ENCODE assay signal across 19 cellular contexts in genomic region chr7:153022796-153023592, GRCh38.
DNase-seq lines count a peak whose midpoint lies in the region; ATAC-seq and TF ChIP-seq lines count a peak whose summit lies in the region.
"Had no signal": no experiment of that assay in that cellular context is flagged by ENCODE, and none has a peak within 500 bp of the region (broad histone marks: within the 10 kb centered on the region; RNA-seq: fewer than 3 reads in every experiment).

No MANE protein-coding gene starts in this region.

- peaks cover 5% of the 10 kb centered on the region; the same call in 1 of the 2 replicates for H3K9me2 ChIP-seq in GM23338 (ENCODE audit: insufficient read depth)
- H3K9me2 ChIP-seq: SK-N-SH had no signal

- H3K9me3 ChIP-seq in neural progenitor cell (ENCODE audit: low read depth): no peaks in the 10 kb centered on the region
- H3K9me3 ChIP-seq: SK-N-SH had no signal

- H3K27ac Mint-ChIP-seq in GM23338: no peak overlapping the region; the same call in 1 of the 2 replicates
- no peak overlapping the region for H3K27ac Mint-ChIP-seq in neural progenitor cell
- no peak overlapping the region for H3K27ac Mint-ChIP-seq in activated CD8-positive, alpha-beta T cell treated with anti-CD3 and anti-CD28 coated beads, Interleukin-2, amount 10 ng/mL, durations not matched to agents 7 days and 5 days

- H3K27ac ChIP-seq in GM23338 (ENCODE audit: low read depth) (no peak overlapping the region), neural progenitor cell (no peak overlapping the region)
- H3K27ac ChIP-seq: C4-2B had no signal

- H3K27me3 ChIP-seq in GM23338 (ENCODE audit: insufficient read depth) (no peaks in the 10 kb centered on the region), neural progenitor cell (no peaks in the 10 kb centered on the region)

- H3K4me1 Mint-ChIP-seq in GM23338: peaks cover 14% of the 10 kb centered on the region
- H3K4me1 Mint-ChIP-seq in neural progenitor cell: peaks cover 14% of the 10 kb centered on the region
- no peaks in the 10 kb centered on the region for H3K4me1 Mint-ChIP-seq in activated CD8-positive, alpha-beta T cell treated with anti-CD3 and anti-CD28 coated beads, Interleukin-2, amount 10 ng/mL, durations not matched to agents 7 days and 5 days (ENCODE audit: low read depth)

- H3K9ac ChIP-seq in neural progenitor cell: no peak overlapping the region
- H3K9ac ChIP-seq: SK-N-SH had no signal

- H2AFZ ChIP-seq in GM23338 (peak overlapping the region; percentile 85; the same call in 1 of the 2 replicates), neural progenitor cell (replicated peaks) (peak overlapping the region; percentile 76)

- H4K20me1 ChIP-seq in GM23338 (replicated peaks; ENCODE audit: insufficient read depth): no peaks in the 10 kb centered on the region
- H4K20me1 ChIP-seq in neural progenitor cell (ENCODE audit: low read depth): no peaks in the 10 kb centered on the region

- peaks cover 6% of the 10 kb centered on the region for H3K27me3 Mint-ChIP-seq in GM23338 (ENCODE audit: insufficient read depth, low read depth, poor library complexity)
- peaks cover 4% of the 10 kb centered on the region for H3K27me3 Mint-ChIP-seq in neural progenitor cell (ENCODE audit: insufficient read depth, low read depth)
- no peaks in the 10 kb centered on the region for H3K27me3 Mint-ChIP-seq in activated CD8-positive, alpha-beta T cell treated with anti-CD3 and anti-CD28 coated beads, Interleukin-2, amount 10 ng/mL, durations not matched to agents 7 days and 5 days (ENCODE audit: low read depth)

- H3K4me3 ChIP-seq in GM23338: no peak overlapping the region
- H3K4me3 ChIP-seq in neural progenitor cell: no peak overlapping the region
- H3K4me3 ChIP-seq: K562 had no signal

- H3K36me3 Mint-ChIP-seq in GM23338 (ENCODE audit: low read depth) (no peaks in the 10 kb centered on the region), neural progenitor cell (no peaks in the 10 kb centered on the region)
- no peaks in the 10 kb centered on the region for H3K36me3 Mint-ChIP-seq in activated CD8-positive, alpha-beta T cell treated with anti-CD3 and anti-CD28 coated beads, Interleukin-2, amount 10 ng/mL, durations not matched to agents 7 days and 5 days (ENCODE audit: low read depth)

- H3K4me3 Mint-ChIP-seq in GM23338: no peak overlapping the region
- no peak overlapping the region for H3K4me3 Mint-ChIP-seq in neural progenitor cell
- no peak overlapping the region for H3K4me3 Mint-ChIP-seq in activated CD8-positive, alpha-beta T cell treated with anti-CD3 and anti-CD28 coated beads, Interleukin-2, amount 10 ng/mL, durations not matched to agents 7 days and 5 days

- ATAC-seq in GM23338 (peak; percentile 87), HG03432 (IDR thresholded peaks at IDR 0.05; ENCODE audit: unreplicated experiment) (no peak)
- no peak for ATAC-seq in activated CD8-positive, alpha-beta T cell treated with anti-CD3 and anti-CD28 coated beads, Interleukin-2, amount 10 ng/mL, durations not matched to agents 7 days and 5 days
- ATAC-seq: K562 had no signal

- H3K4me2 ChIP-seq in GM23338 (peak overlapping the region; percentile 60; the same call in 1 of the 2 replicates), neural progenitor cell (peak overlapping the region; percentile 55)
- H3K4me2 ChIP-seq: SK-N-SH had no signal

- H3K4me1 ChIP-seq in GM23338 (ENCODE audit: insufficient read depth): 0 out of 2 replicates have a peak, but pooled peaks cover 11% of the 10 kb centered on the region
- peaks cover 15% of the 10 kb centered on the region for H3K4me1 ChIP-seq in neural progenitor cell

- H3K79me2 ChIP-seq in GM23338 (replicated peaks; ENCODE audit: insufficient read depth): no peaks in the 10 kb centered on the region
- no peaks in the 10 kb centered on the region for H3K79me2 ChIP-seq in neural progenitor cell (ENCODE audit: low read depth)

- CTCF ChIA-PET in activated CD8-positive, alpha-beta T cell treated with anti-CD3 and anti-CD28 coated beads, Interleukin-2, amount 10 ng/mL, durations not matched to agents 7 days and 5 days (lab: Charles Lee): no interaction called here

- H3K36me3 ChIP-seq in GM23338 (ENCODE audit: insufficient read depth): no peaks in the 10 kb centered on the region
- no peaks in the 10 kb centered on the region for H3K36me3 ChIP-seq in neural progenitor cell

- POLR2A ChIA-PET in activated CD8-positive, alpha-beta T cell treated with anti-CD3 and anti-CD28 coated beads, Interleukin-2, amount 10 ng/mL, durations not matched to agents 7 days and 5 days (lab: Charles Lee): no interaction called here

- H3F3A ChIP-seq in GM23338 (replicated peaks; ENCODE audit: low read depth) (no peaks in the 10 kb centered on the region), neural progenitor cell (ENCODE audit: low read depth) (peaks cover 6% of the 10 kb centered on the region)

- H3K9me3 Mint-ChIP-seq in GM23338 (peaks cover 7% of the 10 kb centered on the region; the same call in 1 of the 3 replicates), neural progenitor cell (no peaks in the 10 kb centered on the region)
- H3K9me3 Mint-ChIP-seq in activated CD8-positive, alpha-beta T cell treated with anti-CD3 and anti-CD28 coated beads, Interleukin-2, amount 10 ng/mL, durations not matched to agents 7 days and 5 days (ENCODE audit: insufficient read depth): no peaks in the 10 kb centered on the region

- DNase-seq in GM23338 (ENCODE audit: low spot score) (peak; percentile 24), NCI-H146 (lab: John Stamatoyannopoulos, UW) (peak; percentile 75), NCI-H748 treated with DMSO at 0.1 percent for 48 hours (lab: John Stamatoyannopoulos, UW) (peak; percentile 27), neural progenitor cell (ENCODE audit: low spot score) (peak; percentile 54)
- DNase-seq in activated CD8-positive, alpha-beta T cell treated with anti-CD3 and anti-CD28 coated beads, Interleukin-2, amount 10 ng/mL, durations not matched to agents 7 days and 5 days: no peak
- no peak for DNase-seq in activated CD4-positive, alpha-beta T cell treated with anti-CD3 and anti-CD28 coated beads, Interleukin-2, amount 50 U/mL, for 48 hours
- DNase-seq: ACHN, AML-193, GF-D8, NCI-H1092 treated with DMSO at 0.1 percent for 48 hours, NCI-H187, NCI-H2171, NCI-H446 treated with DMSO at 0.1 percent for 48 hours, NCI-H82, SHP77 treated with DMSO at 0.1 percent for 48 hours, SK-N-SH had no signal

- TF ChIP-seq CTCF in GM23338 (conservative IDR thresholded peaks at IDR 0.05; ENCODE audit: low read depth in 2 of 2) (no peak), neural progenitor cell (IDR thresholded peaks at IDR 0.05) (no peak)

TF ChIP-seq in GM23338, 12 proteins besides CTCF, POLR2A, EP300 and RAD21 (continues in another document):
- TF ChIP-seq ZNF462 (CRISPR knock-in tag; IDR thresholded peaks at IDR 0.05): no peak

Comparison
In these comparisons a context has a peak if more than half of its experiments do, and no peak if none do; other contexts are left out.
1. DNase-seq: peak in GM23338 (single experiment), NCI-H146 (single experiment), NCI-H748 treated with DMSO at 0.1 percent for 48 hours (single experiment) and neural progenitor cell (single experiment); none in activated CD8-positive, alpha-beta T cell treated with anti-CD3 and anti-CD28 coated beads, Interleukin-2, amount 10 ng/mL, durations not matched to agents 7 days and 5 days (single experiment) and activated CD4-positive, alpha-beta T cell treated with anti-CD3 and anti-CD28 coated beads, Interleukin-2, amount 50 U/mL, for 48 hours (0 of 2).